ENCODE assay signal across 11 cellular contexts in the genomic region with DNA sequence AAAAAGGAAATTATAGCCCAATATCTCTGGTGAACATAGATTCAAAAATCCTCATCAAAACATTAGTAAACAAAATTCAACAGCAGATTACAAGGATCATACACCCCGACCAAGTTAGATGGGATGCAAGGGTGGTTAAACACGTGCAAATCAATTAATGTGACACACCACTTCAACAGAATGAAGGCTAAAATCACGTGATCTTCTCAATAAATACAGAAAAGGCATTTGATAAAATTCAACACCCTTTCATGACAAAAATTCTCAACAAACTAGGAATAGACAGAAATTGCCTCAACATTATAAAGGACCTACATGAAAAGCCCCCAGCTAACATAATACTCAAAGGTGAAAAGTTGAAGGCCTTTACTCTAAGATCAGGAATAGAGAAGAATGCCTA.
"Had no signal": no experiment of that assay in that cellular context is flagged by ENCODE, and none has a peak within 500 bp of the region (broad histone marks: within the 10 kb centered on the region; RNA-seq: fewer than 3 reads in every experiment).

No MANE protein-coding gene starts in this region.

- H3K4me3 Mint-ChIP-seq: GM23338, H9, HFFc6 had no signal

- H3K36me3 ChIP-seq: HAP-1 had no signal

- H2AFZ ChIP-seq: GM23248, GM23338 had no signal

- H3K4me3 ChIP-seq: GM23248, GM23338, HAP-1 had no signal

- H3K4me2 ChIP-seq: GM23338 had no signal

- DNase-seq: GM23248, GOT3, H7, H9, HCEC 1CT, HFFc6 had no signal

- H3K9ac ChIP-seq: GM23248 had no signal

- H3K4me1 ChIP-seq: HAP-1 had no signal

- ATAC-seq: GM23338, HCT116 had no signal

- FAIRE-seq: H1, H54 had no signal

- H3K27ac ChIP-seq: GM23248 had no signal

- H3K27ac Mint-ChIP-seq: GM23338, H9, HFFc6 had no signal

- H3K4me1 Mint-ChIP-seq: GM23338, H9 had no signal
